28 cellular contexts compared by ENCODE assay signal in genomic region chr12:122058750-122059149, GRCh38.
"Had no signal": no experiment of that assay in that cellular context is flagged by ENCODE, and none has a peak within 500 bp of the region (broad histone marks: within the 10 kb centered on the region; RNA-seq: fewer than 3 reads in every experiment).

No MANE protein-coding gene starts in this region.

- H3K27me3 Mint-ChIP-seq: activated CD4-positive, alpha-beta memory T cell treated with anti-CD3 and anti-CD28 coated beads for 36 hours; activated CD4-positive, alpha-beta T cell treated with anti-CD3 and anti-CD28 coated beads, Interleukin-2, amount 10 ng/mL, durations not matched to agents 24 days and 14 days; dendritic cell treated with granulocyte-macrophage colony-stimulating factor and Interleukin-4, amounts not matched to agents 40 ng/mL and 50 ng/mL, for 4 days; natural killer cell treated with Interleukin-12 subunit alpha and Interleukin-12 subunit beta and Interleukin-15 and Interleukin-18, amount 100 ng/mL, for 72 hours; type B pancreatic cell had no signal

- H3K4me3 Mint-ChIP-seq: activated CD4-positive, alpha-beta memory T cell treated with anti-CD3 and anti-CD28 coated beads for 36 hours; activated CD4-positive, alpha-beta T cell treated with anti-CD3 and anti-CD28 coated beads, Interleukin-2, amount 10 ng/mL, durations not matched to agents 24 days and 14 days; activated T-helper 1 cell treated with anti-CD3 and anti-CD28 coated beads, Interleukin-12 subunit alpha, Interleukin-12 subunit beta, Interleukin-2, Interleukin-4 antibody, amounts not matched to agents 30 ng/mL and 10 ng/mL and 1 ng/mL, durations not matched to agents 14 hours and 24 hours and 36 hours; dendritic cell treated with granulocyte-macrophage colony-stimulating factor and Interleukin-4, amounts not matched to agents 40 ng/mL and 50 ng/mL, for 4 days; natural killer cell treated with Interleukin-12 subunit alpha and Interleukin-12 subunit beta and Interleukin-15 and Interleukin-18, amount 100 ng/mL, for 72 hours; T-helper 1 cell treated with Interleukin-12 subunit alpha and Interleukin-12 subunit beta and Interleukin-4 antibody, amounts not matched to agents 30 μg/mL and 1 μg/mL, for 36 hours; type B pancreatic cell had no signal

- DNase-seq: activated CD4-positive, alpha-beta memory T cell treated with anti-CD3 and anti-CD28 coated beads for 36 hours; activated CD4-positive, alpha-beta T cell treated with anti-CD3 and anti-CD28 coated beads, Interleukin-2, amount 10 ng/mL, durations not matched to agents 24 days and 14 days; activated CD8-positive, alpha-beta memory T cell treated with anti-CD3 and anti-CD28 coated beads, Interleukin-2, amount 50 U/mL, for 4 hours; activated gamma-delta T cell; activated naive CD4-positive, alpha-beta T cell treated with anti-CD3 and anti-CD28 coated beads, Interleukin-2, amount 50 U/mL, for 16 hours; activated T-cell treated with anti-CD3 and anti-CD28 coated beads, Interleukin-2, amount 50 U/mL, for 1 hour; central memory CD4-positive, alpha-beta T cell; effector CD4-positive, alpha-beta T cell; left ventricle myocardium inferior; mesendoderm; pancreas; right cardiac atrium; spleen; stimulated activated naive CD4-positive, alpha-beta T cell; SW 1271; T-helper 9 cell; uterus had no signal

- H3K27ac ChIP-seq: breast epithelium, epithelial cell of prostate, left ventricle myocardium inferior, pancreas, thoracic aorta, VCaP had no signal

- H3K9me3 ChIP-seq: breast epithelium, left ventricle myocardium inferior, pancreas, spleen, thoracic aorta, uterus had no signal

- H3K27ac Mint-ChIP-seq: activated CD4-positive, alpha-beta memory T cell treated with anti-CD3 and anti-CD28 coated beads for 36 hours; activated CD4-positive, alpha-beta T cell treated with anti-CD3 and anti-CD28 coated beads, Interleukin-2, amount 10 ng/mL, durations not matched to agents 24 days and 14 days; activated T-helper 1 cell treated with anti-CD3 and anti-CD28 coated beads, Interleukin-12 subunit alpha, Interleukin-12 subunit beta, Interleukin-2, Interleukin-4 antibody, amounts not matched to agents 30 ng/mL and 10 ng/mL and 1 ng/mL, durations not matched to agents 14 hours and 24 hours and 36 hours; dendritic cell treated with granulocyte-macrophage colony-stimulating factor and Interleukin-4, amounts not matched to agents 40 ng/mL and 50 ng/mL, for 4 days; natural killer cell treated with Interleukin-12 subunit alpha and Interleukin-12 subunit beta and Interleukin-15 and Interleukin-18, amount 100 ng/mL, for 72 hours; T-helper 1 cell treated with Interleukin-12 subunit alpha and Interleukin-12 subunit beta and Interleukin-4 antibody, amounts not matched to agents 30 μg/mL and 1 μg/mL, for 36 hours; type B pancreatic cell had no signal

- H3K27me3 ChIP-seq: breast epithelium, pancreas, spleen, uterus had no signal

- H3K36me3 ChIP-seq: breast epithelium, uterus had no signal

- H3K9me3 Mint-ChIP-seq: activated CD4-positive, alpha-beta memory T cell treated with anti-CD3 and anti-CD28 coated beads for 36 hours; activated CD4-positive, alpha-beta T cell treated with anti-CD3 and anti-CD28 coated beads, Interleukin-2, amount 10 ng/mL, durations not matched to agents 24 days and 14 days; activated T-helper 1 cell treated with anti-CD3 and anti-CD28 coated beads, Interleukin-12 subunit alpha, Interleukin-12 subunit beta, Interleukin-2, Interleukin-4 antibody, amounts not matched to agents 30 ng/mL and 10 ng/mL and 1 ng/mL, durations not matched to agents 14 hours and 24 hours and 36 hours; dendritic cell treated with granulocyte-macrophage colony-stimulating factor and Interleukin-4, amounts not matched to agents 40 ng/mL and 50 ng/mL, for 4 days; natural killer cell treated with Interleukin-12 subunit alpha and Interleukin-12 subunit beta and Interleukin-15 and Interleukin-18, amount 100 ng/mL, for 72 hours; T-helper 1 cell treated with Interleukin-12 subunit alpha and Interleukin-12 subunit beta and Interleukin-4 antibody, amounts not matched to agents 30 μg/mL and 1 μg/mL, for 36 hours; type B pancreatic cell had no signal

- H3K4me3 ChIP-seq: breast epithelium, left ventricle myocardium inferior, lung, pancreas, spleen, thoracic aorta, uterus had no signal

- ATAC-seq: activated CD4-positive, CD25-positive, alpha-beta regulatory T cell treated with anti-CD3 and anti-CD28 coated beads, Interleukin-2, amount 50 U/mL, for 24 hours; natural killer cell treated with Interleukin-12 subunit alpha and Interleukin-12 subunit beta and Interleukin-15 and Interleukin-18, amount 100 ng/mL, for 72 hours; pancreas; right cardiac atrium had no signal

- H3K36me3 Mint-ChIP-seq: natural killer cell treated with Interleukin-12 subunit alpha and Interleukin-12 subunit beta and Interleukin-15 and Interleukin-18, amount 100 ng/mL, for 72 hours had no signal
